In genomic region chr1:38860464-38860816, GRCh38 we compare ENCODE assay signal across 8 cellular contexts. TPM values are rescaled to one million over a fixed set of nuclear protein-coding genes. Genes with fewer than 3 reads are reported as not detected.
DNase-seq lines count a peak whose midpoint lies in the region; ATAC-seq and TF ChIP-seq lines count a peak whose summit lies in the region.

No MANE protein-coding gene starts in this region.

- no peaks in the 10 kb centered on the region for H3K9me2 ChIP-seq in Loucy (replicated peaks; ENCODE audit: low read depth, low read length)

- H3K36me3 Mint-ChIP-seq in naive thymus-derived CD4-positive, alpha-beta T cell = peaks cover under 1 to 18% (median 8%) of the 10 kb centered on the region in 5 donors

- H3K9ac ChIP-seq in BLaER1 (peak overlapping the region; percentile 80), Loucy (ENCODE audit: low read depth, low read length, poor library complexity, severe bottlenecking) (peak overlapping the region; percentile 92), colonic mucosa (ENCODE audit: low read depth in 2 of 2, low read length in 2 of 2) (peak overlapping the region; percentile 81 to 86)

- H3K9me3 ChIP-seq in BLaER1 = no peaks in the 10 kb centered on the region
- H3K9me3 ChIP-seq in Loucy (ENCODE audit: insufficient read depth, low read depth, low read length) = no peaks in the 10 kb centered on the region
- no peaks in the 10 kb centered on the region for H3K9me3 ChIP-seq in colonic mucosa
- H3K9me3 ChIP-seq in naive thymus-derived CD4-positive, alpha-beta T cell (ENCODE audit: control insufficient read depth in 2 of 3, low read length in 3 of 3) = no peaks in the 10 kb centered on the region

- H3K27me3 Mint-ChIP-seq in naive thymus-derived CD4-positive, alpha-beta T cell = no peaks in the 10 kb centered on the region

- H3K4me3 Mint-ChIP-seq in naive thymus-derived CD4-positive, alpha-beta T cell = peak overlapping the region; percentile 92 to 99 (median 96)

- H3K4me1 Mint-ChIP-seq in naive thymus-derived CD4-positive, alpha-beta T cell = peaks cover 23 to 84% (median 56%) of the 10 kb centered on the region in 7 donors

- H3K36me3 ChIP-seq in BLaER1 = peaks cover 39% of the 10 kb centered on the region
- H3K36me3 ChIP-seq in Loucy (ENCODE audit: insufficient read depth, low read length) = no peaks in the 10 kb centered on the region
- H3K36me3 ChIP-seq in colonic mucosa = no peaks in the 10 kb centered on the region
- H3K36me3 ChIP-seq in naive thymus-derived CD4-positive, alpha-beta T cell (ENCODE audit: control insufficient read depth in 2 of 3, insufficient read depth in 3 of 3, low read length in 3 of 3) = peaks cover 0 to 19% (median 0%) of the 10 kb centered on the region in 3 experiments

- H3K4me1 ChIP-seq in BLaER1 (peaks cover 34% of the 10 kb centered on the region), Loucy (ENCODE audit: insufficient read depth, low read length, poor library complexity, severe bottlenecking) (peaks cover 31% of the 10 kb centered on the region), colonic mucosa (peaks cover 9% of the 10 kb centered on the region)
- H3K4me1 ChIP-seq in naive thymus-derived CD4-positive, alpha-beta T cell (ENCODE audit: control insufficient read depth in 2 of 2, insufficient read depth in 2 of 2, low read length in 2 of 2) = peaks cover 20 to 22% of the 10 kb centered on the region in 2 donors

- no peak for ATAC-seq in naive thymus-derived CD4-positive, alpha-beta T cell

- H2AFZ ChIP-seq in Loucy (ENCODE audit: low read length) = peak overlapping the region; percentile 100

- peak overlapping the region; percentile 76 to 98 (median 88) for H3K27ac Mint-ChIP-seq in naive thymus-derived CD4-positive, alpha-beta T cell

- no peaks in the 10 kb centered on the region for H3F3A ChIP-seq in Loucy (ENCODE audit: low read depth)

- H4K20me1 ChIP-seq in BLaER1 = peaks cover 32% of the 10 kb centered on the region
- peaks cover 21% of the 10 kb centered on the region for H4K20me1 ChIP-seq in Loucy (ENCODE audit: insufficient read depth, low read length, poor library complexity, severe bottlenecking)

- peak overlapping the region; percentile 95 for H3K4me2 ChIP-seq in BLaER1
- peak overlapping the region; percentile 97 for H3K4me2 ChIP-seq in Loucy (ENCODE audit: low read depth, low read length, poor library complexity, severe bottlenecking)

- no peaks in the 10 kb centered on the region for H3K9me3 Mint-ChIP-seq in naive thymus-derived CD4-positive, alpha-beta T cell

- no peak overlapping the region; the same call in 1 of the 2 replicates for H3K27ac ChIP-seq in BLaER1
- H3K27ac ChIP-seq in colonic mucosa = no peak overlapping the region
- H3K27ac ChIP-seq in naive thymus-derived CD4-positive, alpha-beta T cell (ENCODE audit: low read depth, low read length) = peak overlapping the region; percentile 78

- CTCF ChIA-PET in naive thymus-derived CD4-positive, alpha-beta T cell (lab: Charles Lee) = no interaction called here

- peaks cover 33% of the 10 kb centered on the region for H3K79me2 ChIP-seq in Loucy (ENCODE audit: insufficient read depth, low read length)

- TF ChIP-seq CTCF in Loucy (conservative IDR thresholded peaks at IDR 0.05; ENCODE audit: low read length) = no peak
- no peak for TF ChIP-seq CTCF in colonic mucosa (IDR thresholded peaks at IDR 0.05)

- H3K4me3 ChIP-seq in BLaER1 (peak overlapping the region; percentile 84), Loucy (ENCODE audit: low read length, poor library complexity, severe bottlenecking) (peak overlapping the region; percentile 98), colonic mucosa (peak overlapping the region; percentile 63)
- peak overlapping the region; percentile 70 for H3K4me3 ChIP-seq in naive thymus-derived CD4-positive, alpha-beta T cell (ENCODE audit: low read length)

- intact Hi-C loops in colonic mucosa (cut with DNase I) = no loop called here
- intact Hi-C loops in naive thymus-derived CD4-positive, alpha-beta T cell (cut with micrococcal nuclease) = loop anchor here in 1 of 2 donors (5.0 kb wide), 1 partner anchor 232 kb away; no protein-coding TSS in a partner anchor

- DNase-seq in colonic mucosa = no peak
- no peak for DNase-seq in naive thymus-derived CD4-positive, alpha-beta T cell
- DNase-seq in C1 segment of cervical spinal cord (lab: John Stamatoyannopoulos, UW) = no peak
- no peak for DNase-seq in SKM-1 treated with dmso at 0.1 percent for 144 hours (lab: John Stamatoyannopoulos, UW; ENCODE audit: unreplicated experiment)
- no peak for DNase-seq in COR-L47 (lab: John Stamatoyannopoulos, UW)
- DNase-seq in stimulated activated CD4-positive, alpha-beta T cell treated with anti-CD3 and anti-CD28 coated beads, Interleukin-1b, Interleukin-23, amount 100 ng/mL, for 48 hours = no peak

- POLR2A ChIA-PET in naive thymus-derived CD4-positive, alpha-beta T cell (lab: Charles Lee) = interaction anchor here (1.5 to 4.2 kb wide), 2 partner anchors 12 to 15 kb away, joined by 3 to 30 read pairs; partner anchors contain the start of gene MYCBP

- H3K27me3 ChIP-seq in BLaER1 (no peaks in the 10 kb centered on the region), Loucy (ENCODE audit: insufficient read depth, low read length, poor library complexity, severe bottlenecking) (no peaks in the 10 kb centered on the region), colonic mucosa (no peaks in the 10 kb centered on the region)
- no peaks in the 10 kb centered on the region for H3K27me3 ChIP-seq in naive thymus-derived CD4-positive, alpha-beta T cell (ENCODE audit: control insufficient read depth in 2 of 2, insufficient read depth in 2 of 2, low read length in 2 of 2)

RNA-seq across cellular contexts. Expression of gene RRAGC, which starts 0.9 kb away (rescaled TPM):
- 10 to 100 TPM; 14.7 to 30.6 TPM for total RNA-seq in colonic mucosa
- 10 to 100 TPM; 14.5 to 24.4 (median 16.8) TPM for total RNA-seq in naive thymus-derived CD4-positive, alpha-beta T cell
- polyA plus RNA-seq in naive thymus-derived CD4-positive, alpha-beta T cell = 1 to 10 TPM; 6.6 to 6.9 TPM

RNA-seq across cellular contexts. Expression of gene MYCBP, which starts 12.7 kb away (rescaled TPM):
- total RNA-seq in colonic mucosa = 10 to 100 TPM; 42.0 to 55.1 TPM
- 10 to 100 TPM in 4 of 5 experiments, 1 to 10 TPM in 1; 6.1 to 38.2 (median 11.7) TPM for total RNA-seq in naive thymus-derived CD4-positive, alpha-beta T cell
- 10 to 100 TPM; 39.8 to 62.2 TPM for polyA plus RNA-seq in naive thymus-derived CD4-positive, alpha-beta T cell

RNA-seq across cellular contexts. Expression of gene GJA9, which starts 20.9 kb away (rescaled TPM):
- total RNA-seq in colonic mucosa = 1 to 10 TPM in 1 of 2 donors, under 1 TPM in 1; 0.88 to 1.7 TPM
- not detected for total RNA-seq in naive thymus-derived CD4-positive, alpha-beta T cell
- not detected for polyA plus RNA-seq in naive thymus-derived CD4-positive, alpha-beta T cell
